Comparison of ENCODE assay signal across 17 cellular contexts in genomic region chr16:54511181-54511731, GRCh38.
DNase-seq lines count a peak whose midpoint lies in the region; ATAC-seq and TF ChIP-seq lines count a peak whose summit lies in the region.
"Had no signal": no experiment of that assay in that cellular context is flagged by ENCODE, and none has a peak within 500 bp of the region (broad histone marks: within the 10 kb centered on the region; RNA-seq: fewer than 3 reads in every experiment).

No MANE protein-coding gene starts in this region.

- no peaks in the 10 kb centered on the region for H3K27me3 ChIP-seq in heart right ventricle
- no peaks in the 10 kb centered on the region for H3K27me3 ChIP-seq in mammary epithelial cell (ENCODE audit: insufficient read depth, low read length)
- no peaks in the 10 kb centered on the region for H3K27me3 ChIP-seq in colonic mucosa
- H3K27me3 ChIP-seq: suprapubic skin had no signal

- 73 to 81% methylated on average over 4 of the region's 4 CpGs for WGBS in heart right ventricle, 2 donors
- WGBS in mammary epithelial cell (ENCODE audit: low coverage, missing lambda C conversion rate): 58% methylated on average over 4 of the region's 4 CpGs

- H4K20me1 ChIP-seq in mammary epithelial cell (ENCODE audit: insufficient read depth, low read length): no peaks in the 10 kb centered on the region

- DNase-seq in heart right ventricle: no peak
- no peak for DNase-seq in cardiac septum (ENCODE audit: low spot score)
- no peak for DNase-seq in mammary epithelial cell
- DNase-seq in left kidney (ENCODE audit: low read depth, low spot score): peak; percentile 56
- DNase-seq in colonic mucosa: no peak
- no peak for DNase-seq in mucosa of descending colon
- DNase-seq in effector CD4-positive, alpha-beta T cell: no peak
- DNase-seq in NCI-H1436 treated with DMSO at 0.1 percent for 48 hours (lab: John Stamatoyannopoulos, UW): no peak
- DNase-seq: activated gamma-delta T cell treated with Interleukin-2 at 50 U/mL for 16 hours; brain microvascular endothelial cell; effector memory CD4-positive, alpha-beta T cell; GF-D8; Karpas-422; NCI-H1930; NCI-H510A treated with DMSO at 0.1 percent for 48 hours had no signal

- in situ Hi-C loops in mammary epithelial cell (cut with MboI; ENCODE audit: low sequenced_read_pairs in 2 of 2): no loop called here

- intact Hi-C loops in heart right ventricle (cut with DNase I) (no loop called here), cardiac septum (cut with DNase I) (no loop called here), mammary epithelial cell (cut with micrococcal nuclease) (no loop called here), colonic mucosa (cut with DNase I) (no loop called here), mucosa of descending colon (cut with DNase I, micrococcal nuclease) (no loop called here)

- H3K4me3 ChIP-seq in heart right ventricle (peak overlapping the region in 1 of 10 donors; percentile 9), mammary epithelial cell (replicated peaks in 1 of 3; ENCODE audit: insufficient read depth in 1 of 3, low read depth in 2 of 3, low read length in 3 of 3) (no peak overlapping the region), colonic mucosa (no peak overlapping the region), mucosa of descending colon (no peak overlapping the region)
- H3K4me3 ChIP-seq: suprapubic skin had no signal

- H3K36me3 ChIP-seq in heart right ventricle: no peaks in the 10 kb centered on the region
- H3K36me3 ChIP-seq in mammary epithelial cell (ENCODE audit: insufficient read depth, low read length): no peaks in the 10 kb centered on the region
- H3K36me3 ChIP-seq in colonic mucosa: no peaks in the 10 kb centered on the region
- no peaks in the 10 kb centered on the region for H3K36me3 ChIP-seq in mucosa of descending colon (ENCODE audit: low read depth)
- H3K36me3 ChIP-seq: brain microvascular endothelial cell, suprapubic skin had no signal

- no peaks in the 10 kb centered on the region for H3K79me2 ChIP-seq in mammary epithelial cell (ENCODE audit: insufficient read depth, low read length)

- dilution Hi-C loops in mammary epithelial cell (cut with HindIII; ENCODE audit: low sequenced_read_pairs): no loop called here

- H3K4me2 ChIP-seq in mammary epithelial cell (ENCODE audit: insufficient read depth, low read depth, low read length): no peak overlapping the region

- ATAC-seq in heart right ventricle (peak in 1 of 8 donors; percentile 17), mucosa of descending colon (no peak)

- TF ChIP-seq CTCF in heart right ventricle (IDR thresholded peaks at IDR 0.05) (no peak), mammary epithelial cell (conservative IDR thresholded peaks at IDR 0.05 in 1 of 2, IDR thresholded peaks at IDR 0.05 in 1 of 2; ENCODE audit: extremely low read depth in 1 of 2, insufficient read depth in 1 of 2, low read depth in 1 of 2, low read length in 2 of 2) (no peak), colonic mucosa (IDR thresholded peaks at IDR 0.05) (no peak), mucosa of descending colon (IDR thresholded peaks at IDR 0.05) (no peak)

- peaks cover 7 to 31% (median 21%) of the 10 kb centered on the region in 9 donors for H3K4me1 ChIP-seq in heart right ventricle
- H3K4me1 ChIP-seq in mammary epithelial cell (ENCODE audit: insufficient read depth, low read length): no peaks in the 10 kb centered on the region
- no peaks in the 10 kb centered on the region for H3K4me1 ChIP-seq in colonic mucosa
- no peaks in the 10 kb centered on the region for H3K4me1 ChIP-seq in mucosa of descending colon (ENCODE audit: low read depth)
- H3K4me1 ChIP-seq: suprapubic skin had no signal

- no peaks in the 10 kb centered on the region for H3K9me3 ChIP-seq in heart right ventricle
- H3K9me3 ChIP-seq in mammary epithelial cell (replicated peaks; ENCODE audit: insufficient read depth, low read length): no peaks in the 10 kb centered on the region
- no peaks in the 10 kb centered on the region for H3K9me3 ChIP-seq in colonic mucosa
- no peaks in the 10 kb centered on the region for H3K9me3 ChIP-seq in mucosa of descending colon
- H3K9me3 ChIP-seq: suprapubic skin had no signal

- H3K9ac ChIP-seq in mammary epithelial cell (ENCODE audit: insufficient read depth, low read length) (no peak overlapping the region), colonic mucosa (ENCODE audit: low read depth in 2 of 2, low read length in 2 of 2) (no peak overlapping the region)

- peak overlapping the region in 7 of 10 donors; percentile 17 to 76 (median 55) for H3K27ac ChIP-seq in heart right ventricle
- H3K27ac ChIP-seq in mammary epithelial cell (ENCODE audit: insufficient read depth, low read depth, low read length): no peak overlapping the region
- H3K27ac ChIP-seq in colonic mucosa: no peak overlapping the region
- H3K27ac ChIP-seq: brain microvascular endothelial cell, HL-60, suprapubic skin had no signal

- CTCF ChIA-PET in mammary epithelial cell (lab: Charles Lee; ENCODE audit: low non-redundant PET): no interaction called here

- BruUV-seq in mammary epithelial cell (replicated peaks; lab: Mats Ljungman, UMichigan): no TSS peak

- H2AFZ ChIP-seq in mammary epithelial cell (ENCODE audit: low read depth, low read length): peak overlapping the region; percentile 42

Comparison
In these comparisons a context has a peak if more than half of its experiments do, and no peak if none do; other contexts are left out.
1. H3K27ac ChIP-seq: peak in heart right ventricle (7 of 10); none in mammary epithelial cell (single experiment) and colonic mucosa (single experiment).